In genomic region chr5:66174338-66174737, GRCh38 we compare ENCODE assay signal across 10 cellular contexts. TPM values are rescaled to one million over a fixed set of nuclear protein-coding genes. Genes with fewer than 3 reads are reported as not detected.
A peak's percentile ranks its signal among the peaks of the same experiment; 100 is the strongest.
DNase-seq lines count a peak whose midpoint lies in the region; ATAC-seq and TF ChIP-seq lines count a peak whose summit lies in the region.
"Had no signal": no experiment of that assay in that cellular context is flagged by ENCODE, and none has a peak within 500 bp of the region (broad histone marks: within the 10 kb centered on the region; RNA-seq: fewer than 3 reads in every experiment).

No MANE protein-coding gene starts in this region.

- H3K27me3 ChIP-seq in CD4-positive, alpha-beta T cell (ENCODE audit: control insufficient read depth, insufficient read depth, low read length): no peaks in the 10 kb centered on the region
- H3K27me3 ChIP-seq in KMS-11 (ENCODE audit: insufficient read depth, low read depth): no peaks in the 10 kb centered on the region

- H3K9ac ChIP-seq in KMS-11: no peak overlapping the region

- DNase-seq in CD4-positive, alpha-beta T cell: no peak
- peak; percentile 51 for DNase-seq in astrocyte of the hippocampus (ENCODE audit: low read depth, low spot score)
- DNase-seq in lung microvascular endothelial cell (ENCODE audit: low read depth in 2 of 2): peak; percentile 45 to 46
- DNase-seq in NCI-H446 treated with DMSO at 0.1 percent for 48 hours (lab: John Stamatoyannopoulos, UW): no peak
- no peak for DNase-seq in CD1c-positive myeloid dendritic cell (ENCODE audit: extremely low spot score)
- DNase-seq: naive B cell had no signal

- no peak overlapping the region for H2AFZ ChIP-seq in KMS-11 (ENCODE audit: low read depth)

- no peak overlapping the region for H3K4me2 ChIP-seq in KMS-11

- H4K20me1 ChIP-seq in KMS-11 (ENCODE audit: insufficient read depth): no peaks in the 10 kb centered on the region

- peaks cover 33% of the 10 kb centered on the region for H3K4me1 Mint-ChIP-seq in CD4-positive, alpha-beta T cell (ENCODE audit: low read depth)

- H3K9me3 ChIP-seq in CD4-positive, alpha-beta T cell (ENCODE audit: control insufficient read depth, low read length): no peaks in the 10 kb centered on the region

- H3K27me3 Mint-ChIP-seq in CD4-positive, alpha-beta T cell: no peaks in the 10 kb centered on the region
- H3K27me3 Mint-ChIP-seq: naive B cell had no signal

- POLR2A ChIA-PET in CD4-positive, alpha-beta T cell (lab: Charles Lee): no interaction called here

- no peak overlapping the region for H3K4me3 ChIP-seq in KMS-11 (IDR thresholded peaks at IDR 0.05; ENCODE audit: insufficient read depth, low read depth, low read length)

- H3K27ac ChIP-seq in CD4-positive, alpha-beta T cell (ENCODE audit: low read depth, low read length): no peak overlapping the region
- no peak overlapping the region for H3K27ac ChIP-seq in KMS-11
- H3K27ac ChIP-seq: HL-60 had no signal

- no peaks in the 10 kb centered on the region for H3K9me3 Mint-ChIP-seq in CD4-positive, alpha-beta T cell
- H3K9me3 Mint-ChIP-seq: naive B cell had no signal

- H3K4me3 Mint-ChIP-seq in CD4-positive, alpha-beta T cell: no peak overlapping the region
- H3K4me3 Mint-ChIP-seq: naive B cell had no signal

- peaks cover 9% of the 10 kb centered on the region; the same call in 1 of the 2 replicates for H3K79me2 ChIP-seq in KMS-11 (ENCODE audit: insufficient read depth, low read depth)

- intact Hi-C loops in CD4-positive, alpha-beta T cell (cut with DNase I, micrococcal nuclease): loop anchor here (5.0 kb wide), 2 partner anchors 412 to 583 kb away; no protein-coding TSS in a partner anchor

- H3K27ac Mint-ChIP-seq in CD4-positive, alpha-beta T cell: no peak overlapping the region

- CTCF ChIA-PET in CD4-positive, alpha-beta T cell (lab: Charles Lee): interaction anchor here (1.1 to 1.5 kb wide), 2 partner anchors 9 to 10 kb away, joined by 3 read pairs; no protein-coding TSS in a partner anchor

- ATAC-seq in CD4-positive, alpha-beta T cell (ENCODE audit: poor library complexity): no peak
- ATAC-seq in GM18909 (IDR thresholded peaks at IDR 0.05; ENCODE audit: poor library complexity, unreplicated experiment): no peak
- no peak for ATAC-seq in GM21381 (IDR thresholded peaks at IDR 0.05; ENCODE audit: unreplicated experiment)

- peak; percentile 4 for TF ChIP-seq CTCF in CD4-positive, alpha-beta T cell (IDR thresholded peaks at IDR 0.05)
- TF ChIP-seq CTCF in KMS-11 (conservative IDR thresholded peaks at IDR 0.05; ENCODE audit: low read depth, low read length): peak; percentile 58

- H3K4me1 ChIP-seq in KMS-11 (ENCODE audit: low read depth, poor library complexity, severe bottlenecking): peaks cover 22% of the 10 kb centered on the region

- H3K36me3 Mint-ChIP-seq in CD4-positive, alpha-beta T cell (ENCODE audit: low read depth): peaks cover 84% of the 10 kb centered on the region

- peaks cover 11% of the 10 kb centered on the region for H3K36me3 ChIP-seq in KMS-11 (ENCODE audit: insufficient read depth)

RNA-seq across cellular contexts. Expression of gene SREK1, which starts 30.2 kb away (rescaled TPM):
- total RNA-seq in CD4-positive, alpha-beta T cell: 100 to 1,000 TPM; 137 to 155 TPM
- 33.8 and 46.4 TPM in 2 replicates for total RNA-seq in lung microvascular endothelial cell

Comparison
In these comparisons a context has a peak if more than half of its experiments do, and no peak if none do; other contexts are left out.
1. DNase-seq: peak in astrocyte of the hippocampus (single experiment) and lung microvascular endothelial cell (2 of 2); none in CD4-positive, alpha-beta T cell (0 of 10), NCI-H446 treated with DMSO at 0.1 percent for 48 hours (single experiment) and CD1c-positive myeloid dendritic cell (single experiment).